In the genomic region with DNA sequence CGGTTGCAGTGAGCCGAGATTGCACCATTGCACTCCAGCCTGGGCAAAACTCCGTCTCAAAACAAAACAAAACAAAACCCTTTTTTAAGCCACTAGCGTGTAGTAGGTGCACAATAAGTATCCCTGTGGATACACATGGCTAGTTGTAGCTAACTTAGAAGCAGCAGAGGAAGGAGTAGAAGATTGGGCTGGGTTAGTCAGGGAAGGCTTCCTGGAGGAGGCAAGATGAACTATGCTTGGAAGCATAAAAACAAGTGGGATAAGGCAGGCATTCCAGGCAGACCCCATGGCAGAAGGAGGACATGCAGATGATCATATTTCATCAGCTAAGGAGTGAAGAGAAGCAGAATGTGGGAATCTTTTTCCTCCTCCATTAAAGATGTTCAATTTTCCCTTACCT, we compare ENCODE assay signal across 23 cellular contexts.
"Had no signal": no experiment of that assay in that cellular context is flagged by ENCODE, and none has a peak within 500 bp of the region (broad histone marks: within the 10 kb centered on the region; RNA-seq: fewer than 3 reads in every experiment).

No MANE protein-coding gene starts in this region.

- H3K79me2 ChIP-seq: hepatocyte had no signal

- FAIRE-seq: endometrium, endothelial cell of umbilical vein, frontal cortex, islet of Langerhans, keratinocyte had no signal

- H2AFZ ChIP-seq: hepatocyte had no signal

- H3K4me1 ChIP-seq: colonic mucosa, esophagus muscularis mucosa, foreskin keratinocyte, gastroesophageal sphincter, heart left ventricle, left lung, lower lobe of right lung had no signal

- H3K36me3 ChIP-seq: colonic mucosa, esophagus muscularis mucosa, gastroesophageal sphincter, heart left ventricle, left lung, lower lobe of right lung had no signal

- H3K9me3 ChIP-seq: colonic mucosa, esophagus muscularis mucosa, gastroesophageal sphincter, heart left ventricle, left lung, lower lobe of right lung, mucosa of descending colon had no signal

- H3K4me3 ChIP-seq: colonic mucosa, esophagus muscularis mucosa, gastroesophageal sphincter, heart left ventricle, hepatocyte, left lung, lower lobe of right lung, mucosa of descending colon had no signal

- DNase-seq: colonic mucosa; cortex of kidney; effector CD8-positive, alpha-beta T cell; effector memory CD8-positive, alpha-beta T cell; endodermal cell; foreskin keratinocyte; heart left ventricle; hypothalamus; left cardiac atrium; left lung; left ventricle myocardium superior; lower lobe of right lung; mesenchymal stem cell; mucosa of descending colon; naive B cell had no signal

- ATAC-seq: effector memory CD8-positive, alpha-beta T cell; foreskin keratinocyte; gastroesophageal sphincter; heart left ventricle; left cardiac atrium; left lung; left ventricle myocardium superior; lower lobe of right lung; mucosa of descending colon had no signal

- H3K4me2 ChIP-seq: hepatocyte had no signal

- H3K27me3 ChIP-seq: colonic mucosa, foreskin keratinocyte, hepatocyte had no signal

- H3K27ac ChIP-seq: colonic mucosa, esophagus muscularis mucosa, foreskin keratinocyte, gastroesophageal sphincter, heart left ventricle, hepatocyte, left lung, lower lobe of right lung had no signal
